In genomic region chr3:193983846-193984245, GRCh38 we compare ENCODE assay signal across 26 cellular contexts.
"Had no signal": no experiment of that assay in that cellular context is flagged by ENCODE, and none has a peak within 500 bp of the region (broad histone marks: within the 10 kb centered on the region; RNA-seq: fewer than 3 reads in every experiment).

No MANE protein-coding gene starts in this region.

- ATAC-seq: activated CD8-positive, alpha-beta memory T cell treated with anti-CD3 and anti-CD28 coated beads, Interleukin-2, amount 10 ng/mL, durations not matched to agents 7 days and 5 days; activated CD8-positive, alpha-beta T cell treated with anti-CD3 and anti-CD28 coated beads, Interleukin-2, amount 10 ng/mL, durations not matched to agents 7 days and 5 days; activated naive CD4-positive, alpha-beta T cell treated with anti-CD3 and anti-CD28 coated beads, Interleukin-2, amount 50 U/mL, for 72 hours; activated T-cell treated with anti-CD3 and anti-CD28 coated beads, Interleukin-2, amount 50 U/mL, for 72 hours; SK-N-SH treated with all-trans-retinoic acid at 6 μM for 48 hours; WTC11 had no signal

- H3K9me3 ChIP-seq: heart right ventricle, left lung, ovary, prostate gland, sigmoid colon, thoracic aorta, upper lobe of left lung, vagina had no signal

- H3K36me3 ChIP-seq: heart right ventricle, left lung, ovary, prostate gland, sigmoid colon, thoracic aorta, upper lobe of left lung, vagina had no signal

- H3K4me1 ChIP-seq: prostate gland had no signal

- H3K4me3 ChIP-seq: heart right ventricle, left lung, ovary, prostate gland, sigmoid colon, thoracic aorta, upper lobe of left lung, vagina had no signal

- H3K27me3 ChIP-seq: left lung, ovary, sigmoid colon, upper lobe of left lung, vagina had no signal

- H3K27ac ChIP-seq: left lung, ovary, prostate gland, thoracic aorta, vagina had no signal

- DNase-seq: activated CD4-positive, alpha-beta T cell treated with anti-CD3 and anti-CD28 coated beads for 1 hour; activated CD4-positive, alpha-beta T cell treated with anti-CD3 and anti-CD28 coated beads, Interleukin-2, amount 50 U/mL, for 1 hour; activated CD8-positive, alpha-beta memory T cell treated with anti-CD3 and anti-CD28 coated beads, Interleukin-2, amount 10 ng/mL, durations not matched to agents 7 days and 5 days; activated CD8-positive, alpha-beta T cell treated with anti-CD3 and anti-CD28 coated beads, Interleukin-2, amount 10 ng/mL, durations not matched to agents 7 days and 5 days; activated naive CD4-positive, alpha-beta T cell; activated T-cell treated with anti-CD3 and anti-CD28 coated beads for 4 hours; activated T-cell treated with anti-CD3 and anti-CD28 coated beads, Interleukin-2, amount 50 U/mL, for 72 hours; effector CD4-positive, alpha-beta T cell; heart right ventricle; left lung; naive B cell; nephron progenitor cell; ovary; retina; sigmoid colon; small intestine; stimulated activated CD4-positive, alpha-beta T cell treated with anti-CD3 and anti-CD28 coated beads, Interleukin-1b, Interleukin-23, amount 100 ng/mL, for 48 hours; stimulated activated naive CD4-positive, alpha-beta T cell; T-helper 2 cell; upper lobe of left lung had no signal
